ENCODE assay signal across 8 cellular contexts in the genomic region with DNA sequence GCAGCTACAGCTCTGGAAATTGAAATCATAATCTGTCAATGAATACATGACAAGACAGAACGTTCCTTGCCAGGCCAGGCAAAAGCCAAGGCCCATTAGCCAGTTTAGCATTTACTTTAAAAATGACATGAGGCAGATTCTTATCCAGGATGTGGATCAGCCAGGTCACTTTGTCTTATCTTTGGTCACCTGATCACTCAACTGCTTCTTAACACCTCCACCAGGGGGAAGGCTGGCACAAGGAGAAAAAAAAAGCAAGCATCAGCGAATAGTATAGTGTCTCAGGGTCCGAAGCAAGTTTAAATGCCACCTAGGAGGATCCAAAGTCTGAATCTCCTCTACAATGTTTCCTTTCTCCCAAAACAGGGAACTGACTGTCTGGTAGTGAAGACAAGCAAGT. TPM values are rescaled to one million over a fixed set of nuclear protein-coding genes. Genes with fewer than 3 reads are reported as not detected.
DNase-seq lines count a peak whose midpoint lies in the region; ATAC-seq and TF ChIP-seq lines count a peak whose summit lies in the region.

No MANE protein-coding gene starts in this region.

- H3K27me3 Mint-ChIP-seq in activated T-helper 17 cell treated with anti-CD3 and anti-CD28 coated beads, Interleukin-2, amount 50 U/mL, for 72 hours = no peaks in the 10 kb centered on the region

- no peaks in the 10 kb centered on the region for H3K36me3 Mint-ChIP-seq in activated T-helper 17 cell treated with anti-CD3 and anti-CD28 coated beads, Interleukin-2, amount 50 U/mL, for 72 hours (ENCODE audit: low read depth)

- no peak overlapping the region for H3K4me3 Mint-ChIP-seq in activated T-helper 17 cell treated with anti-CD3 and anti-CD28 coated beads, Interleukin-2, amount 50 U/mL, for 72 hours

- DNase-seq in cardiac muscle cell (ENCODE audit: low read depth in 1 of 2, low spot score in 1 of 2) (no peak), Right ventricle myocardium inferior (ENCODE audit: missing footprints) (no peak), germinal center (ENCODE audit: low spot score) (peak; percentile 7), adrenal gland (no peak), cortex of kidney (lab: John Stamatoyannopoulos, UW) (no peak)

- ATAC-seq in Right ventricle myocardium inferior (no peak), HG03521 (IDR thresholded peaks at IDR 0.05; ENCODE audit: unreplicated experiment) (peak; percentile 67)
- no peak for ATAC-seq in activated T-helper 17 cell treated with anti-CD3 and anti-CD28 coated beads, Interleukin-2, amount 50 U/mL, for 72 hours (replicated peaks)

- H3K9me2 ChIP-seq in SU-DHL-6 (replicated peaks; ENCODE audit: insufficient read depth, low read length) = no peaks in the 10 kb centered on the region

- H3K27ac ChIP-seq in cardiac muscle cell = no peak overlapping the region
- H3K27ac ChIP-seq in SU-DHL-6 (ENCODE audit: low read depth, low read length) = no peak overlapping the region
- no peak overlapping the region for H3K27ac ChIP-seq in adrenal gland

- TF ChIP-seq POLR2A in adrenal gland (IDR thresholded peaks at IDR 0.05) = no peak

- no peaks in the 10 kb centered on the region for H3K36me3 ChIP-seq in cardiac muscle cell
- no peaks in the 10 kb centered on the region for H3K36me3 ChIP-seq in SU-DHL-6 (ENCODE audit: low read length)
- no peaks in the 10 kb centered on the region for H3K36me3 ChIP-seq in adrenal gland (replicated peaks in 1 of 2)

- no peak overlapping the region for H3K4me2 ChIP-seq in SU-DHL-6 (ENCODE audit: low read depth, low read length, poor library complexity, severe bottlenecking)

- no peak overlapping the region for H2AFZ ChIP-seq in SU-DHL-6 (ENCODE audit: low read depth, low read length, severe bottlenecking)

- no peak overlapping the region for H3K9ac ChIP-seq in SU-DHL-6 (ENCODE audit: low read length)

- peak; percentile 6 for TF ChIP-seq CTCF in cardiac muscle cell (IDR thresholded peaks at IDR 0.05; ENCODE audit: low read depth, low read length)
- peak; percentile 17 for TF ChIP-seq CTCF in SU-DHL-6 (IDR thresholded peaks at IDR 0.05; ENCODE audit: insufficient read depth, low read length, poor library complexity, severe bottlenecking)
- TF ChIP-seq CTCF in adrenal gland (IDR thresholded peaks at IDR 0.05) = peak in 2 of 6 experiments; percentile 3 to 23

- H3K4me1 ChIP-seq in cardiac muscle cell (ENCODE audit: low read depth) (peaks cover 7% of the 10 kb centered on the region), adrenal gland (replicated peaks in 1 of 2) (no peaks in the 10 kb centered on the region)

- no peaks in the 10 kb centered on the region for H3K4me1 Mint-ChIP-seq in activated T-helper 17 cell treated with anti-CD3 and anti-CD28 coated beads, Interleukin-2, amount 50 U/mL, for 72 hours

- intact Hi-C loops in Right ventricle myocardium inferior (cut with DNase I) (no loop called here), adrenal gland (cut with DNase I) (no loop called here)

- H3K27me3 ChIP-seq in cardiac muscle cell (no peaks in the 10 kb centered on the region), SU-DHL-6 (ENCODE audit: low read length) (no peaks in the 10 kb centered on the region), adrenal gland (peaks cover 3% of the 10 kb centered on the region)

- H3K79me2 ChIP-seq in SU-DHL-6 (ENCODE audit: insufficient read depth, low read length) = no peaks in the 10 kb centered on the region

- no peaks in the 10 kb centered on the region for H3K9me3 Mint-ChIP-seq in activated T-helper 17 cell treated with anti-CD3 and anti-CD28 coated beads, Interleukin-2, amount 50 U/mL, for 72 hours

- H3K4me3 ChIP-seq in cardiac muscle cell (no peak overlapping the region), SU-DHL-6 (ENCODE audit: insufficient read depth, low read length, poor library complexity, severe bottlenecking) (no peak overlapping the region), adrenal gland (no peak overlapping the region)

- H3K9me3 ChIP-seq in cardiac muscle cell (ENCODE audit: low read depth) (no peaks in the 10 kb centered on the region), SU-DHL-6 (ENCODE audit: insufficient read depth, low read length) (no peaks in the 10 kb centered on the region), adrenal gland (replicated peaks in 1 of 3) (no peaks in the 10 kb centered on the region)

- no peak overlapping the region for H3K27ac Mint-ChIP-seq in activated T-helper 17 cell treated with anti-CD3 and anti-CD28 coated beads, Interleukin-2, amount 50 U/mL, for 72 hours

- no peaks in the 10 kb centered on the region for H4K20me1 ChIP-seq in SU-DHL-6 (ENCODE audit: low read depth, low read length)

- 22 to 40% (median 35%) methylated on average over 2 to 3 of the region's 3 CpGs for WGBS in adrenal gland, 4 donors

- no peaks in the 10 kb centered on the region for H3F3A ChIP-seq in SU-DHL-6 (ENCODE audit: insufficient read depth)

RNA-seq across cellular contexts. Expression of a gene that starts 18.8 kb away (rescaled TPM):
- total RNA-seq in cardiac muscle cell = 0.11 and 0.45 TPM in 2 replicates
- polyA plus RNA-seq in cardiac muscle cell = 0.34 TPM in 1 of 2 replicates, not detected in the other
- total RNA-seq in Right ventricle myocardium inferior = not detected
- not detected for total RNA-seq in adrenal gland
- polyA plus RNA-seq in adrenal gland = not detected
- total RNA-seq in activated T-helper 17 cell treated with anti-CD3 and anti-CD28 coated beads, Interleukin-2, amount 50 U/mL, for 72 hours = not detected
